ENCODE assay signal across 28 cellular contexts in the genomic region with DNA sequence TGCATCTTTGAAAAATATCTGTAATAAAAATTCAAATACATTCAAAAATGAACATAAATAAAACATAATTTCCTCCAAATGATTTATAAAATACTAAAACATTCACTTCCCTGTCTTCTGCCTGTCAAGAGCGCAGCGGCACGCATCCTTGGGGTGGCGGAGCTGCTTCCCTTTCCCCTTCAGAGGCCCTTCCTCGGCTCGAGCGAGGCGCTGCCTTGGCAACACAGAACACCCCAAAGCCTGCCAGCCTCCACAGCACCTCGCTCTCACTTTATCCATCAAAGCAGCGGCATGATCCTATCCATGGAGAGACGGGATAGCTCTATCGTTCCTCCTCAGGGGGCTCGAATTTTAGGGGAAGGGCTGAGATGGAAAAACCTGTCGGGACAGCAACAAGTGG.
"Had no signal": no experiment of that assay in that cellular context is flagged by ENCODE, and none has a peak within 500 bp of the region (broad histone marks: within the 10 kb centered on the region; RNA-seq: fewer than 3 reads in every experiment).

No MANE protein-coding gene starts in this region.

- H3K27ac ChIP-seq: adrenal gland, body of pancreas, coronary artery, dorsolateral prefrontal cortex, heart left ventricle, WERI-Rb-1 had no signal

- DNase-seq: activated B cell treated with CpG ODN at 0.5 μM for 24 hours; activated CD4-positive, alpha-beta T cell treated with anti-CD3 and anti-CD28 coated beads for 48 hours; activated CD4-positive, alpha-beta T cell treated with anti-CD3 and anti-CD28 coated beads, Interleukin-2, amount 50 U/mL, for 1 hour; activated CD4-positive, alpha-beta T cell treated with anti-CD3 and anti-CD28 coated beads, Interleukin-2, amount 50 U/mL, for 48 hours; activated CD8-positive, alpha-beta memory T cell treated with anti-CD3 and anti-CD28 coated beads for 24 hours; activated CD8-positive, alpha-beta T cell treated with anti-CD3 and anti-CD28 coated beads for 36 hours; activated effector memory CD4-positive, alpha-beta T cell treated with anti-CD3 and anti-CD28 coated beads, Interleukin-2, amount 50 U/mL, for 16 hours; activated naive CD4-positive, alpha-beta T cell treated with anti-CD3 and anti-CD28 coated beads for 36 hours; activated naive CD8-positive, alpha-beta T cell treated with anti-CD3 and anti-CD28 coated beads for 36 hours; activated naive CD8-positive, alpha-beta T cell treated with anti-CD3 and anti-CD28 coated beads, Interleukin-2, amount 50 U/mL, for 24 hours; activated T-cell treated with anti-CD3 and anti-CD28 coated beads, Interleukin-2, amount 50 U/mL, for 1 hour; activated T-cell treated with anti-CD3 and anti-CD28 coated beads, Interleukin-2, amount 50 U/mL, for 48 hours; adrenal gland; aorta; body of pancreas; cerebellar nuclear complex; dorsolateral prefrontal cortex; effector memory CD4-positive, alpha-beta T cell; endodermal cell; foreskin fibroblast; heart left ventricle; T1000; WERI-Rb-1 had no signal

- H3K4me3 ChIP-seq: adrenal gland, body of pancreas, coronary artery, heart left ventricle had no signal

- H3K9me3 ChIP-seq: adrenal gland, body of pancreas, heart left ventricle had no signal

- H3K27me3 Mint-ChIP-seq: activated naive CD8-positive, alpha-beta T cell treated with anti-CD3 and anti-CD28 coated beads for 36 hours had no signal

- H3K9me3 Mint-ChIP-seq: activated B cell treated with CpG ODN at 0.5 μM for 24 hours; activated CD8-positive, alpha-beta T cell treated with anti-CD3 and anti-CD28 coated beads for 36 hours; activated naive CD4-positive, alpha-beta T cell treated with anti-CD3 and anti-CD28 coated beads for 36 hours; activated naive CD4-positive, alpha-beta T cell treated with anti-CD3 and anti-CD28 coated beads, Interleukin-2, amount 50 U/mL, for 24 hours; activated naive CD8-positive, alpha-beta T cell treated with anti-CD3 and anti-CD28 coated beads for 36 hours; activated naive CD8-positive, alpha-beta T cell treated with anti-CD3 and anti-CD28 coated beads, Interleukin-2, amount 50 U/mL, for 24 hours; activated T-helper 1 cell treated with anti-CD3 and anti-CD28 coated beads, Interleukin-12 subunit alpha, Interleukin-12 subunit beta, Interleukin-2, Interleukin-4 antibody, amounts not matched to agents 30 ng/mL and 10 ng/mL and 1 ng/mL, durations not matched to agents 14 hours and 24 hours and 36 hours; activated T-helper 2 cell treated with anti-CD3 and anti-CD28 coated beads, Interferon-gamma antibody, Interleukin-2, Interleukin-4, amounts not matched to agents 10 μg/mL and 5 μg/mL and 100 μg/mL, durations not matched to agents 14 hours and 24 hours and 36 hours; endodermal cell had no signal

- H3K36me3 ChIP-seq: adrenal gland, heart left ventricle, WERI-Rb-1 had no signal

- H3K4me1 Mint-ChIP-seq: activated B cell treated with CpG ODN at 0.5 μM for 24 hours; activated naive CD4-positive, alpha-beta T cell treated with anti-CD3 and anti-CD28 coated beads, Interleukin-2, amount 50 U/mL, for 24 hours; activated naive CD8-positive, alpha-beta T cell treated with anti-CD3 and anti-CD28 coated beads for 36 hours; activated naive CD8-positive, alpha-beta T cell treated with anti-CD3 and anti-CD28 coated beads, Interleukin-2, amount 50 U/mL, for 24 hours had no signal

- H3K4me3 Mint-ChIP-seq: activated B cell treated with CpG ODN at 0.5 μM for 24 hours; activated CD8-positive, alpha-beta T cell treated with anti-CD3 and anti-CD28 coated beads for 36 hours; activated naive CD4-positive, alpha-beta T cell treated with anti-CD3 and anti-CD28 coated beads for 36 hours; activated naive CD4-positive, alpha-beta T cell treated with anti-CD3 and anti-CD28 coated beads, Interleukin-2, amount 50 U/mL, for 24 hours; activated naive CD8-positive, alpha-beta T cell treated with anti-CD3 and anti-CD28 coated beads for 36 hours; activated naive CD8-positive, alpha-beta T cell treated with anti-CD3 and anti-CD28 coated beads, Interleukin-2, amount 50 U/mL, for 24 hours; activated T-helper 1 cell treated with anti-CD3 and anti-CD28 coated beads, Interleukin-12 subunit alpha, Interleukin-12 subunit beta, Interleukin-2, Interleukin-4 antibody, amounts not matched to agents 30 ng/mL and 10 ng/mL and 1 ng/mL, durations not matched to agents 14 hours and 24 hours and 36 hours; dendritic cell treated with granulocyte-macrophage colony-stimulating factor and Interleukin-4, amounts not matched to agents 40 ng/mL and 50 ng/mL, for 4 days; endodermal cell had no signal

- H3K27ac Mint-ChIP-seq: activated B cell treated with CpG ODN at 0.5 μM for 24 hours; activated CD8-positive, alpha-beta T cell treated with anti-CD3 and anti-CD28 coated beads for 36 hours; activated naive CD4-positive, alpha-beta T cell treated with anti-CD3 and anti-CD28 coated beads for 36 hours; activated naive CD4-positive, alpha-beta T cell treated with anti-CD3 and anti-CD28 coated beads, Interleukin-2, amount 50 U/mL, for 24 hours; activated naive CD8-positive, alpha-beta T cell treated with anti-CD3 and anti-CD28 coated beads for 36 hours; activated naive CD8-positive, alpha-beta T cell treated with anti-CD3 and anti-CD28 coated beads, Interleukin-2, amount 50 U/mL, for 24 hours; activated T-helper 1 cell treated with anti-CD3 and anti-CD28 coated beads, Interleukin-12 subunit alpha, Interleukin-12 subunit beta, Interleukin-2, Interleukin-4 antibody, amounts not matched to agents 30 ng/mL and 10 ng/mL and 1 ng/mL, durations not matched to agents 14 hours and 24 hours and 36 hours; activated T-helper 2 cell treated with anti-CD3 and anti-CD28 coated beads, Interferon-gamma antibody, Interleukin-2, Interleukin-4, amounts not matched to agents 10 μg/mL and 5 μg/mL and 100 μg/mL, durations not matched to agents 14 hours and 24 hours and 36 hours; dendritic cell treated with granulocyte-macrophage colony-stimulating factor and Interleukin-4, amounts not matched to agents 40 ng/mL and 50 ng/mL, for 4 days; endodermal cell had no signal

- H3K27me3 ChIP-seq: adrenal gland, body of pancreas, dorsolateral prefrontal cortex, heart left ventricle had no signal

- H3K36me3 Mint-ChIP-seq: activated naive CD4-positive, alpha-beta T cell treated with anti-CD3 and anti-CD28 coated beads, Interleukin-2, amount 50 U/mL, for 24 hours; activated naive CD8-positive, alpha-beta T cell treated with anti-CD3 and anti-CD28 coated beads for 36 hours had no signal

- H3K4me1 ChIP-seq: adrenal gland, body of pancreas, heart left ventricle had no signal
